In the genomic region with DNA sequence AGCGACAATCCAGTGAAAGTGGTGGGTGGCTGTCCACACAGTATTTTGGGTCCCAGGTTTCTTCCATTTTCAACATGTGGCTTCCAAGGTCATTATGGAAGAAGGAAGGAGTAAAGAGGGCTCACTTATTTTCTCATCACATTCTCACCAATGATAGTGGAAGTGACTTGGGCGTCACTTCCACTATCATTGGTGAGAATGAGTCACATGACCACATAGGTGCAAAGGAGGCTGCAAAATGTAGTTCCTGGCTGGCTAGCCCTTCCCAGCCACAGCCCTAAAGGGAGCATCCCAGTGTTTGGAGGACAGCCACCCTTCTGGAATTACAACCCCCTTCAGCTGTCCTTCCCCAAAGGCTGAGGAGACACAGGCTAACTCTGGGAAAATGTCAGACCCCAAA, we compare ENCODE assay signal across 1 cellular context.
TF ChIP-seq lines count a peak whose summit lies in the region.

No MANE protein-coding gene starts in this region.

TF ChIP-seq in K562, 482 proteins besides CTCF, POLR2A, EP300 and RAD21 (continued from another document):
- TF ChIP-seq, protein P1, sequence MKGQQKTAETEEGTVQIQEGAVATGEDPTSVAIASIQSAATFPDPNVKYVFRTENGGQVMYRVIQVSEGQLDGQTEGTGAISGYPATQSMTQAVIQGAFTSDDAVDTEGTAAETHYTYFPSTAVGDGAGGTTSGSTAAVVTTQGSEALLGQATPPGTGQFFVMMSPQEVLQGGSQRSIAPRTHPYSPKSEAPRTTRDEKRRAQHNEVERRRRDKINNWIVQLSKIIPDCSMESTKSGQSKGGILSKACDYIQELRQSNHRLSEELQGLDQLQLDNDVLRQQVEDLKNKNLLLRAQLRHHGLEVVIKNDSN (CRISPR knock-in tag; IDR thresholded peaks at IDR 0.05): peak; percentile 47; the same call in 1 of the 2 replicates
- peak; percentile 66 for TF ChIP-seq RAD51 (IDR thresholded peaks at IDR 0.05; ENCODE audit: borderline replicate concordance, low read depth)
- TF ChIP-seq, protein P2, sequence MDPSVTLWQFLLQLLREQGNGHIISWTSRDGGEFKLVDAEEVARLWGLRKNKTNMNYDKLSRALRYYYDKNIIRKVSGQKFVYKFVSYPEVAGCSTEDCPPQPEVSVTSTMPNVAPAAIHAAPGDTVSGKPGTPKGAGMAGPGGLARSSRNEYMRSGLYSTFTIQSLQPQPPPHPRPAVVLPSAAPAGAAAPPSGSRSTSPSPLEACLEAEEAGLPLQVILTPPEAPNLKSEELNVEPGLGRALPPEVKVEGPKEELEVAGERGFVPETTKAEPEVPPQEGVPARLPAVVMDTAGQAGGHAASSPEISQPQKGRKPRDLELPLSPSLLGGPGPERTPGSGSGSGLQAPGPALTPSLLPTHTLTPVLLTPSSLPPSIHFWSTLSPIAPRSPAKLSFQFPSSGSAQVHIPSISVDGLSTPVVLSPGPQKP (CRISPR knock-in tag; IDR thresholded peaks at IDR 0.05): no peak
- TF ChIP-seq, protein P3, sequence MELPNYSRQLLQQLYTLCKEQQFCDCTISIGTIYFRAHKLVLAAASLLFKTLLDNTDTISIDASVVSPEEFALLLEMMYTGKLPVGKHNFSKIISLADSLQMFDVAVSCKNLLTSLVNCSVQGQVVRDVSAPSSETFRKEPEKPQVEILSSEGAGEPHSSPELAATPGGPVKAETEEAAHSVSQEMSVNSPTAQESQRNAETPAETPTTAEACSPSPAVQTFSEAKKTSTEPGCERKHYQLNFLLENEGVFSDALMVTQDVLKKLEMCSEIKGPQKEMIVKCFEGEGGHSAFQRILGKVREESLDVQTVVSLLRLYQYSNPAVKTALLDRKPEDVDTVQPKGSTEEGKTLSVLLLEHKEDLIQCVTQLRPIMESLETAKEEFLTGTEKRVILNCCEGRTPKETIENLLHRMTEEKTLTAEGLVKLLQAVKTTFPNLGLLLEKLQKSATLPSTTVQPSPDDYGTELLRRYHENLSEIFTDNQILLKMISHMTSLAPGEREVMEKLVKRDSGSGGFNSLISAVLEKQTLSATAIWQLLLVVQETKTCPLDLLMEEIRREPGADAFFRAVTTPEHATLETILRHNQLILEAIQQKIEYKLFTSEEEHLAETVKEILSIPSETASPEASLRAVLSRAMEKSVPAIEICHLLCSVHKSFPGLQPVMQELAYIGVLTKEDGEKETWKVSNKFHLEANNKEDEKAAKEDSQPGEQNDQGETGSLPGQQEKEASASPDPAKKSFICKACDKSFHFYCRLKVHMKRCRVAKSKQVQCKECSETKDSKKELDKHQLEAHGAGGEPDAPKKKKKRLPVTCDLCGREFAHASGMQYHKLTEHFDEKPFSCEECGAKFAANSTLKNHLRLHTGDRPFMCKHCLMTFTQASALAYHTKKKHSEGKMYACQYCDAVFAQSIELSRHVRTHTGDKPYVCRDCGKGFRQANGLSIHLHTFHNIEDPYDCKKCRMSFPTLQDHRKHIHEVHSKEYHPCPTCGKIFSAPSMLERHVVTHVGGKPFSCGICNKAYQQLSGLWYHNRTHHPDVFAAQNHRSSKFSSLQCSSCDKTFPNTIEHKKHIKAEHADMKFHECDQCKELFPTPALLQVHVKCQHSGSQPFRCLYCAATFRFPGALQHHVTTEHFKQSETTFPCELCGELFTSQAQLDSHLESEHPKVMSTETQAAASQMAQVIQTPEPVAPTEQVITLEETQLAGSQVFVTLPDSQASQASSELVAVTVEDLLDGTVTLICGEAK (IDR thresholded peaks at IDR 0.05): no peak
- TF ChIP-seq, protein P3 (CRISPR knock-in tag; IDR thresholded peaks at IDR 0.05): no peak
- TF ChIP-seq, protein P4, sequence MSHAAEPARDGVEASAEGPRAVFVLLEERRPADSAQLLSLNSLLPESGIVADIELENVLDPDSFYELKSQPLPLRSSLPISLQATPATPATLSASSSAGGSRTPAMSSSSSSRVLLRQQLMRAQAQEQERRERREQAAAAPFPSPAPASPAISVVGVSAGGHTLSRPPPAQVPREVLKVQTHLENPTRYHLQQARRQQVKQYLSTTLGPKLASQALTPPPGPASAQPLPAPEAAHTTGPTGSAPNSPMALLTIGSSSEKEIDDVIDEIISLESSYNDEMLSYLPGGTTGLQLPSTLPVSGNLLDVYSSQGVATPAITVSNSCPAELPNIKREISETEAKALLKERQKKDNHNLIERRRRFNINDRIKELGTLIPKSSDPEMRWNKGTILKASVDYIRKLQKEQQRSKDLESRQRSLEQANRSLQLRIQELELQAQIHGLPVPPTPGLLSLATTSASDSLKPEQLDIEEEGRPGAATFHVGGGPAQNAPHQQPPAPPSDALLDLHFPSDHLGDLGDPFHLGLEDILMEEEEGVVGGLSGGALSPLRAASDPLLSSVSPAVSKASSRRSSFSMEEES (CRISPR knock-in tag; IDR thresholded peaks at IDR 0.05): peak; percentile 90
- peak; percentile 56; the same call in 1 of the 2 replicates for TF ChIP-seq TOE1 (IDR thresholded peaks at IDR 0.05; ENCODE audit: borderline replicate concordance)
- TF ChIP-seq TOE1 (CRISPR knock-in tag; IDR thresholded peaks at IDR 0.05; ENCODE audit: borderline replicate concordance, low read depth): no peak
- no peak for TF ChIP-seq ZNF124 (CRISPR knock-in tag; IDR thresholded peaks at IDR 0.05)
- TF ChIP-seq, protein P5, sequence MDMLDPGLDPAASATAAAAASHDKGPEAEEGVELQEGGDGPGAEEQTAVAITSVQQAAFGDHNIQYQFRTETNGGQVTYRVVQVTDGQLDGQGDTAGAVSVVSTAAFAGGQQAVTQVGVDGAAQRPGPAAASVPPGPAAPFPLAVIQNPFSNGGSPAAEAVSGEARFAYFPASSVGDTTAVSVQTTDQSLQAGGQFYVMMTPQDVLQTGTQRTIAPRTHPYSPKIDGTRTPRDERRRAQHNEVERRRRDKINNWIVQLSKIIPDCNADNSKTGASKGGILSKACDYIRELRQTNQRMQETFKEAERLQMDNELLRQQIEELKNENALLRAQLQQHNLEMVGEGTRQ (CRISPR knock-in tag; IDR thresholded peaks at IDR 0.05): peak; percentile 67
